27 cellular contexts compared by ENCODE assay signal in the genomic region with DNA sequence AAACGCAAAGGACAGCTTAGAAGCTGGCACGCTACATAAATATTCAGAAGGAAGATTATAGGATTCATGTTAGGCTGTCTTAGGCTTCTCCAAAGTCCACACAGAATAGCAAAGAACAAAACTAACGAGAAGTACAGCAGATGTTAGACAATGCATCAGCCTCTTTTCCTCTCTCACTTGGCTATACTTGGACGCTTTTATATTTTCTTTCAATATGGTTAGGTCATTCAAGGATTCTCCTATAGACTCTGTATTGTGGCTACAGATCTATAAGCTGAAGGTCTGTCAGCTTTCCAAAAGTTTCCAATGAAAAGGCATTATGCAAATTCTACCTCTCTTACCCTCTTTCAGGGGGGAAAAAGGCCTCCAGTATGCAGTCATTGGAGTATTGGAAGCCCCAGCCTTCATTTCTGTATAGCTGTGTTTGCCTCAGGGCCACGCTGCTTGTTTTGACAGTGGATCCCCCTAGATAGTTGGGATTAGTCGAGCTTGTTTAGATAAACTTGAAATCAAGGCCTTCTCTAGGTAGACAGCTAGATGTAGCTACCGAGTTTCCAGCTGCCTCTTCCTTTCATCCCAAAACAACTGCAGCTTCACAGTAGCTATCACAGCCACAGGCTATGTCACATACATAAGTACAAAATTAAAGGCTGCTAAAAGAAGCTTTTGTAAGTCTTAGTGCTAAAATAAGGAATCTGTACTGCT.
DNase-seq lines count a peak whose midpoint lies in the region; ATAC-seq and TF ChIP-seq lines count a peak whose summit lies in the region.
"Had no signal": no experiment of that assay in that cellular context is flagged by ENCODE, and none has a peak within 500 bp of the region (broad histone marks: within the 10 kb centered on the region; RNA-seq: fewer than 3 reads in every experiment).

No MANE protein-coding gene starts in this region.

- H3K4me3 ChIP-seq in HAP-1 (no peak overlapping the region), psoas muscle (no peak overlapping the region)
- H3K4me3 ChIP-seq: adrenal gland, left lung, smooth muscle cell, vagina had no signal

- in situ Hi-C loops in HAP-1 (cut with MboI; ENCODE audit: low sequenced_read_pairs) = no loop called here

- intact Hi-C loops in psoas muscle (cut with DNase I) = no loop called here

- no peaks in the 10 kb centered on the region for H3K36me3 ChIP-seq in HAP-1 (replicated peaks)
- no peaks in the 10 kb centered on the region for H3K36me3 ChIP-seq in psoas muscle (ENCODE audit: insufficient read depth in 1 of 2, low read depth in 1 of 2)
- H3K36me3 ChIP-seq: adrenal gland, left lung, vagina had no signal

- TF ChIP-seq CTCF in psoas muscle (IDR thresholded peaks at IDR 0.05) = no peak

- H3K27me3 ChIP-seq in HAP-1 (ENCODE audit: low read depth) = no peaks in the 10 kb centered on the region
- no peaks in the 10 kb centered on the region for H3K27me3 ChIP-seq in psoas muscle (ENCODE audit: insufficient read depth in 3 of 3, low read length in 2 of 3)
- H3K27me3 ChIP-seq: adrenal gland, left lung, vagina had no signal

- DNase-seq in HAP-1 (ENCODE audit: low spot score in 2 of 2) = peak; percentile 82 to 97
- DNase-seq in NCI-H446 treated with DMSO at 0.1 percent for 48 hours (lab: John Stamatoyannopoulos, UW) = peak; percentile 42
- DNase-seq in astrocyte of the hippocampus (ENCODE audit: low read depth, low spot score) = peak; percentile 6
- peak; percentile 17 for DNase-seq in pons (ENCODE audit: low spot score)
- DNase-seq in germinal center (ENCODE audit: low spot score) = no peak
- DNase-seq in psoas muscle = no peak
- DNase-seq in EL = no peak
- DNase-seq: activated CD4-positive, alpha-beta T cell treated with anti-CD3 and anti-CD28 coated beads for 1 hour; activated CD8-positive, alpha-beta memory T cell treated with anti-CD3 and anti-CD28 coated beads, Interleukin-2, amount 50 U/mL, for 48 hours; activated CD8-positive, alpha-beta T cell treated with anti-CD3 and anti-CD28 coated beads for 36 hours; activated naive CD4-positive, alpha-beta T cell treated with anti-CD3 and anti-CD28 coated beads, Interleukin-2, amount 10 ng/mL, durations not matched to agents 7 days and 5 days; adrenal gland; CD8-positive, alpha-beta memory T cell; effector memory CD8-positive, alpha-beta T cell; H9; islet precursor cell; Kasumi-1; left lung; NCI-H1436; NCI-H2107; posterior cingulate gyrus; right cardiac atrium; stimulated activated CD4-positive, alpha-beta T cell treated with anti-CD3 and anti-CD28 coated beads, Interleukin-2, amount 100 ng/mL, for 24 hours; stimulated activated naive CD8-positive, alpha-beta T cell treated with anti-CD3 and anti-CD28 coated beads, Interleukin-15, Interleukin-2, amounts not matched to agents 100 U/mL and 50 U/mL, for 24 hours had no signal

- H3K4me1 ChIP-seq in HAP-1 = peaks cover 41% of the 10 kb centered on the region
- H3K4me1 ChIP-seq in psoas muscle = no peaks in the 10 kb centered on the region
- H3K4me1 ChIP-seq: vagina had no signal

- no peaks in the 10 kb centered on the region for H3K9me3 ChIP-seq in HAP-1
- H3K9me3 ChIP-seq in psoas muscle = no peaks in the 10 kb centered on the region
- H3K9me3 ChIP-seq: adrenal gland, left lung, vagina had no signal

- ATAC-seq in psoas muscle = no peak
- ATAC-seq: activated CD8-positive, alpha-beta T cell treated with anti-CD3 and anti-CD28 coated beads for 36 hours; effector memory CD8-positive, alpha-beta T cell; left lung; right cardiac atrium; Right ventricle myocardium inferior; stimulated activated naive CD8-positive, alpha-beta T cell treated with anti-CD3 and anti-CD28 coated beads, Interleukin-15, Interleukin-2, amounts not matched to agents 100 U/mL and 50 U/mL, for 24 hours had no signal

- WGBS in psoas muscle, 3 donors = 80 to 87% (median 85%) methylated on average over 7 of the region's 7 CpGs

- no peak overlapping the region for H3K27ac ChIP-seq in psoas muscle
- H3K27ac ChIP-seq: adrenal gland, left lung, vagina had no signal

Comparison
In these comparisons a context has a peak if more than half of its experiments do, and no peak if none do; other contexts are left out.
1. DNase-seq: peak in HAP-1 (2 of 2), NCI-H446 treated with DMSO at 0.1 percent for 48 hours (single experiment), astrocyte of the hippocampus (single experiment) and pons (single experiment); none in germinal center (single experiment), psoas muscle (0 of 2) and EL (single experiment).